ENCODE assay signal across 9 cellular contexts in genomic region chr22:49656291-49656851, GRCh38.
DNase-seq lines count a peak whose midpoint lies in the region; ATAC-seq and TF ChIP-seq lines count a peak whose summit lies in the region.
"Had no signal": no experiment of that assay in that cellular context is flagged by ENCODE, and none has a peak within 500 bp of the region (broad histone marks: within the 10 kb centered on the region; RNA-seq: fewer than 3 reads in every experiment).

No MANE protein-coding gene starts in this region.

- no peaks in the 10 kb centered on the region for H3K27me3 ChIP-seq in lower lobe of right lung (ENCODE audit: low read depth)
- no peaks in the 10 kb centered on the region for H3K27me3 ChIP-seq in tibial nerve

- peaks cover 43% of the 10 kb centered on the region for H3K4me1 Mint-ChIP-seq in activated T-cell treated with anti-CD3 and anti-CD28 coated beads, Interleukin-2, amount 50 U/mL, for 72 hours (ENCODE audit: low read depth)
- peaks cover 32% of the 10 kb centered on the region for H3K4me1 Mint-ChIP-seq in activated CD4-positive, alpha-beta memory T cell treated with anti-CD3 and anti-CD28 coated beads, Interleukin-2, amount 10 ng/mL, durations not matched to agents 7 days and 5 days
- no peaks in the 10 kb centered on the region for H3K4me1 Mint-ChIP-seq in Calu3 (ENCODE audit: low read depth, unreplicated experiment)

- TF ChIP-seq EP300 in tibial nerve (IDR thresholded peaks at IDR 0.05), result no peak

- intact Hi-C loops in lower lobe of right lung (cut with DNase I), result no loop called here
- intact Hi-C loops in Calu3 (cut with micrococcal nuclease; ENCODE audit: unreplicated experiment), result no loop called here

- no TSS peak for BruUV-seq in Calu3 (replicated peaks; lab: Mats Ljungman, UMichigan)

- peaks cover 5% of the 10 kb centered on the region for H3K36me3 ChIP-seq in lower lobe of right lung
- H3K36me3 ChIP-seq in tibial nerve, result no peaks in the 10 kb centered on the region

- WGBS in tibial nerve, 2 donors, result 82 to 84% methylated on average over 17 to 23 of the region's 25 CpGs

- no peak for TF ChIP-seq CTCF in lower lobe of right lung (IDR thresholded peaks at IDR 0.05)
- no peak for TF ChIP-seq CTCF in tibial nerve (IDR thresholded peaks at IDR 0.05)
- no peak for TF ChIP-seq CTCF in Calu3 (IDR thresholded peaks at IDR 0.05; ENCODE audit: unreplicated experiment)

- no peak for ATAC-seq in activated T-cell treated with anti-CD3 and anti-CD28 coated beads, Interleukin-2, amount 50 U/mL, for 72 hours (replicated peaks in 1 of 2)
- peak in 1 of 2 donors; percentile 9 for ATAC-seq in lower lobe of right lung
- no peak for ATAC-seq in HG02973 (IDR thresholded peaks at IDR 0.05; ENCODE audit: unreplicated experiment)

- H3K4me3 Mint-ChIP-seq in activated T-cell treated with anti-CD3 and anti-CD28 coated beads, Interleukin-2, amount 50 U/mL, for 72 hours, result peak overlapping the region; percentile 97
- H3K4me3 Mint-ChIP-seq in activated CD4-positive, alpha-beta memory T cell treated with anti-CD3 and anti-CD28 coated beads, Interleukin-2, amount 10 ng/mL, durations not matched to agents 7 days and 5 days, result peak overlapping the region; percentile 89
- H3K4me3 Mint-ChIP-seq in Calu3 (ENCODE audit: low read depth, unreplicated experiment), result no peak overlapping the region

- DNase-seq in activated T-cell treated with anti-CD3 and anti-CD28 coated beads, Interleukin-2, amount 50 U/mL, for 72 hours, result no peak
- no peak for DNase-seq in activated T-cell treated with anti-CD3 and anti-CD28 coated beads, Interleukin-2, amount 50 U/mL, for 48 hours
- DNase-seq in activated CD4-positive, alpha-beta memory T cell treated with anti-CD3 and anti-CD28 coated beads, Interleukin-2, amount 10 ng/mL, durations not matched to agents 7 days and 5 days, result no peak
- DNase-seq in lower lobe of right lung, result peak; percentile 45
- DNase-seq in tibial nerve (ENCODE audit: low spot score in 2 of 2), result no peak
- no peak for DNase-seq in Calu3
- DNase-seq in iPS-NIHi7 (ENCODE audit: extremely low spot score), result no peak
- DNase-seq: SW 1271 had no signal

- TF ChIP-seq POLR2A in tibial nerve (IDR thresholded peaks at IDR 0.05), result no peak

- no peaks in the 10 kb centered on the region for H3K27me3 Mint-ChIP-seq in activated T-cell treated with anti-CD3 and anti-CD28 coated beads, Interleukin-2, amount 50 U/mL, for 72 hours (ENCODE audit: low read depth)
- no peaks in the 10 kb centered on the region for H3K27me3 Mint-ChIP-seq in activated CD4-positive, alpha-beta memory T cell treated with anti-CD3 and anti-CD28 coated beads, Interleukin-2, amount 10 ng/mL, durations not matched to agents 7 days and 5 days
- peaks cover 80% of the 10 kb centered on the region for H3K27me3 Mint-ChIP-seq in Calu3 (ENCODE audit: unreplicated experiment)

- H3K27ac ChIP-seq in lower lobe of right lung (peak overlapping the region; percentile 83), tibial nerve (peak overlapping the region in 1 of 4 donors; percentile 72)

- H3K9me3 ChIP-seq in lower lobe of right lung, result no peaks in the 10 kb centered on the region
- peaks cover 0 to 9% (median 0%) of the 10 kb centered on the region in 4 donors for H3K9me3 ChIP-seq in tibial nerve

- CTCF ChIA-PET in activated CD4-positive, alpha-beta memory T cell treated with anti-CD3 and anti-CD28 coated beads, Interleukin-2, amount 10 ng/mL, durations not matched to agents 7 days and 5 days (lab: Charles Lee), result interaction anchor here (0.7 to 1.6 kb wide), 4 partner anchors 9 to 68 kb away, joined by 3 to 4 read pairs (median 4); no protein-coding TSS in a partner anchor
- CTCF ChIA-PET in Calu3 (lab: Charles Lee), result no interaction called here

- H3K4me1 ChIP-seq in lower lobe of right lung, result peaks cover 23% of the 10 kb centered on the region
- H3K4me1 ChIP-seq in tibial nerve, result peaks cover 0 to 4% (median 0%) of the 10 kb centered on the region in 4 donors

- H3K36me3 Mint-ChIP-seq in activated T-cell treated with anti-CD3 and anti-CD28 coated beads, Interleukin-2, amount 50 U/mL, for 72 hours (ENCODE audit: insufficient read depth in 2 of 2), result peaks cover 3 to 21% of the 10 kb centered on the region in 2 donors
- peaks cover 16% of the 10 kb centered on the region for H3K36me3 Mint-ChIP-seq in activated CD4-positive, alpha-beta memory T cell treated with anti-CD3 and anti-CD28 coated beads, Interleukin-2, amount 10 ng/mL, durations not matched to agents 7 days and 5 days (ENCODE audit: low read depth)
- no peaks in the 10 kb centered on the region for H3K36me3 Mint-ChIP-seq in Calu3 (ENCODE audit: insufficient read depth, unreplicated experiment)

- peak overlapping the region; percentile 63 for H3K27ac Mint-ChIP-seq in activated T-cell treated with anti-CD3 and anti-CD28 coated beads, Interleukin-2, amount 50 U/mL, for 72 hours
- no peak overlapping the region for H3K27ac Mint-ChIP-seq in activated CD4-positive, alpha-beta memory T cell treated with anti-CD3 and anti-CD28 coated beads, Interleukin-2, amount 10 ng/mL, durations not matched to agents 7 days and 5 days
- no peak overlapping the region for H3K27ac Mint-ChIP-seq in Calu3 (ENCODE audit: unreplicated experiment)

- H3K9me3 Mint-ChIP-seq in activated T-cell treated with anti-CD3 and anti-CD28 coated beads, Interleukin-2, amount 50 U/mL, for 72 hours, result no peaks in the 10 kb centered on the region
- H3K9me3 Mint-ChIP-seq in activated CD4-positive, alpha-beta memory T cell treated with anti-CD3 and anti-CD28 coated beads, Interleukin-2, amount 10 ng/mL, durations not matched to agents 7 days and 5 days, result no peaks in the 10 kb centered on the region
- H3K9me3 Mint-ChIP-seq in Calu3 (ENCODE audit: low read depth, unreplicated experiment), result no peaks in the 10 kb centered on the region

- POLR2A ChIA-PET in activated CD4-positive, alpha-beta memory T cell treated with anti-CD3 and anti-CD28 coated beads, Interleukin-2, amount 10 ng/mL, durations not matched to agents 7 days and 5 days (lab: Charles Lee), result interaction anchor here (1.3 kb wide), 1 partner anchor 13 kb away, joined by 3 read pairs; no protein-coding TSS in a partner anchor

- H3K4me3 ChIP-seq in lower lobe of right lung (peak overlapping the region; percentile 72), tibial nerve (peak overlapping the region; percentile 15 to 53 (median 38))
